9 cellular contexts compared by ENCODE assay signal in the genomic region with DNA sequence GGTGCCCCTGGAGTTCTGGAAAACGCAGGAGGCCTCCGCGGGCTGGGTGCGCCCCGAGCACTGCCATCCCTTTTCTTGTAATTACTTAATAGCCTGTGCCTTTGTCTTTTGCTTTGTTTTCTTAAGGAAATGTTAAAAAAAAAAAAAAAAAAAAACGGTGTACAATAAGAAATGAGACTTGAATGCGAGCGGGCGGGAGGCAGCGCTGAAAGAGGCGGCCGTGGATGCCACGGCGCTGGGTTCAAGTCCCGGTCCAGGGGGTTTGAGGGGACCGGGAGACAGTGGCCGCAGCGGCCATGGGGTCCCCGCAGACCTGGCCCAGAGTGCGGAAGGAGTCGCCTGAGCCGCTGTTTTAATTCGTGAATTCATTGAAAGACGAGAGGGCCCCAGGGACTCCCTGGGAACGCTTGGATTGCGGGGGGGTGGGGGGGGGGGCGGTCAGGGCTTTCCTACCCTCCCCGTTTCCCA.
DNase-seq lines count a peak whose midpoint lies in the region; ATAC-seq, FAIRE-seq and TF ChIP-seq lines count a peak whose summit lies in the region.
"Had no signal": no experiment of that assay in that cellular context is flagged by ENCODE, and none has a peak within 500 bp of the region (broad histone marks: within the 10 kb centered on the region; RNA-seq: fewer than 3 reads in every experiment).

No MANE protein-coding gene starts in this region.

- peak; percentile 14 for DNase-seq in NCI-H146 (lab: John Stamatoyannopoulos, UW)
- no peak for DNase-seq in NCI-H146 treated with DMSO at 0.1 percent for 48 hours (lab: John Stamatoyannopoulos, UW; ENCODE audit: unreplicated experiment)
- DNase-seq in endothelial cell of umbilical vein (ENCODE audit: low read depth, low spot score), result no peak
- no peak for DNase-seq in naive B cell
- DNase-seq in type B pancreatic cell (ENCODE audit: extremely low spot score, unreplicated experiment), result no peak
- DNase-seq in NCI-H2171 treated with DMSO at 0.1 percent for 48 hours (lab: John Stamatoyannopoulos, UW), result no peak
- no peak for DNase-seq in hippocampal formation (lab: John Stamatoyannopoulos, UW)

- H3K9me3 ChIP-seq in endothelial cell of umbilical vein (replicated peaks; ENCODE audit: control insufficient read depth, insufficient read depth, low read length), result no peaks in the 10 kb centered on the region
- H3K9me3 ChIP-seq: SJSA1 had no signal

- peaks cover 27% of the 10 kb centered on the region for H3K4me1 ChIP-seq in endothelial cell of umbilical vein (ENCODE audit: control insufficient read depth, extremely low read depth, insufficient read depth, low read length)

- intact Hi-C loops in endothelial cell of umbilical vein (cut with micrococcal nuclease), result loop anchor here (1.0 to 10.0 kb wide), 8 partner anchors 270 to 1930 kb away; no protein-coding TSS in a partner anchor

- H3K4me2 ChIP-seq in endothelial cell of umbilical vein (ENCODE audit: insufficient read depth, low read length), result peak overlapping the region; percentile 59

- H3K4me3 ChIP-seq in endothelial cell of umbilical vein (replicated peaks in 1 of 3; ENCODE audit: insufficient read depth in 1 of 3, low read depth in 1 of 3, low read length in 3 of 3), result peak overlapping the region in 2 of 3 experiments; percentile 24 to 51

- peak overlapping the region in 2 of 6 donors; percentile 10 to 29 for H3K27ac Mint-ChIP-seq in naive B cell
- H3K27ac Mint-ChIP-seq in type B pancreatic cell, result peak overlapping the region; percentile 28

- H3K9ac ChIP-seq in endothelial cell of umbilical vein (replicated peaks; ENCODE audit: extremely low read depth, insufficient read depth, low read length), result peak overlapping the region; percentile 55

- H3K9me3 Mint-ChIP-seq in naive B cell, result no peaks in the 10 kb centered on the region
- H3K9me3 Mint-ChIP-seq in type B pancreatic cell, result no peaks in the 10 kb centered on the region

- no peaks in the 10 kb centered on the region for H3K79me2 ChIP-seq in endothelial cell of umbilical vein (ENCODE audit: control insufficient read depth, insufficient read depth, low read length)

- H3K4me3 Mint-ChIP-seq in naive B cell (peak overlapping the region; percentile 50 to 91 (median 76)), type B pancreatic cell (peak overlapping the region; percentile 59)

- peaks cover 23 to 31% (median 25%) of the 10 kb centered on the region in 3 donors for H3K27me3 Mint-ChIP-seq in naive B cell
- H3K27me3 Mint-ChIP-seq in type B pancreatic cell, result peaks cover 7% of the 10 kb centered on the region

- H4K20me1 ChIP-seq in endothelial cell of umbilical vein (replicated peaks; ENCODE audit: control insufficient read depth, extremely low read depth, insufficient read depth, low read length), result no peaks in the 10 kb centered on the region

- H3K27ac ChIP-seq in endothelial cell of umbilical vein (ENCODE audit: insufficient read depth, low read depth, low read length), result peak overlapping the region; percentile 21

- no peak for TF ChIP-seq POLR2A in endothelial cell of umbilical vein (IDR thresholded peaks at IDR 0.05; ENCODE audit: low read depth, low read length)

- H3K9me1 ChIP-seq in endothelial cell of umbilical vein (replicated peaks; ENCODE audit: control insufficient read depth, extremely low read depth, insufficient read depth, low read length), result no peaks in the 10 kb centered on the region

- no TSS peak for BruUV-seq in endothelial cell of umbilical vein (replicated peaks; lab: Mats Ljungman, UMichigan)

- H2AFZ ChIP-seq in endothelial cell of umbilical vein (ENCODE audit: low read depth, low read length), result peak overlapping the region; percentile 46

- TF ChIP-seq CTCF in endothelial cell of umbilical vein (IDR thresholded peaks at IDR 0.05; ENCODE audit: extremely low read depth in 1 of 2, insufficient read depth in 1 of 2, low read depth in 1 of 2, low read length in 2 of 2) (no peak), type B pancreatic cell (conservative IDR thresholded peaks at IDR 0.05) (no peak)

- H3K36me3 ChIP-seq in endothelial cell of umbilical vein (ENCODE audit: control insufficient read depth in 2 of 2, extremely low read depth in 1 of 2, insufficient read depth in 2 of 2, low read length in 2 of 2), result no peaks in the 10 kb centered on the region
- H3K36me3 ChIP-seq: SJSA1 had no signal

- ATAC-seq in naive B cell (ENCODE audit: low read depth in 2 of 2), result no peak
- no peak for ATAC-seq in GM21526 (IDR thresholded peaks at IDR 0.05; ENCODE audit: low FRiP score, unreplicated experiment)

- POLR2A ChIA-PET in endothelial cell of umbilical vein (lab: Charles Lee), result interaction anchor here (0.7 kb wide), 1 partner anchor 422 kb away, joined by 3 read pairs; no protein-coding TSS in a partner anchor

- no peak for FAIRE-seq in endothelial cell of umbilical vein (lab: Jason Lieb, UNC)

- CTCF ChIA-PET in endothelial cell of umbilical vein (lab: Charles Lee), result no interaction called here

- peaks cover 7 to 17% of the 10 kb centered on the region in 2 experiments for H3K27me3 ChIP-seq in endothelial cell of umbilical vein (ENCODE audit: control insufficient read depth in 2 of 2, insufficient read depth in 2 of 2, low read length in 2 of 2)
- H3K27me3 ChIP-seq: SJSA1 had no signal

- H3K36me3 Mint-ChIP-seq in naive B cell, result no peaks in the 10 kb centered on the region
- no peaks in the 10 kb centered on the region for H3K36me3 Mint-ChIP-seq in type B pancreatic cell

- dilution Hi-C loops in endothelial cell of umbilical vein (cut with MboI; ENCODE audit: extremely low pct_ligation_motif_present, low sequenced_read_pairs), result no loop called here

- peaks cover 11 to 18% (median 16%) of the 10 kb centered on the region in 3 donors for H3K4me1 Mint-ChIP-seq in naive B cell
- peaks cover 32% of the 10 kb centered on the region for H3K4me1 Mint-ChIP-seq in type B pancreatic cell (ENCODE audit: unreplicated experiment)

TF ChIP-seq in endothelial cell of umbilical vein, 7 proteins besides CTCF, POLR2A, EP300 and RAD21:
- TF ChIP-seq JUN (IDR thresholded peaks at IDR 0.05; ENCODE audit: borderline replicate concordance, insufficient read depth, insufficient read length, low read depth) (no peak), MYC (IDR thresholded peaks at IDR 0.05; ENCODE audit: low read depth, low read length) (no peak), FOS (IDR thresholded peaks at IDR 0.05; ENCODE audit: borderline replicate concordance, insufficient read depth, low read length) (no peak), POLR2AphosphoS5 (IDR thresholded peaks at IDR 0.05; ENCODE audit: insufficient read depth, low read depth, low read length) (no peak), EZH2 (IDR thresholded peaks at IDR 0.05; ENCODE audit: borderline replicate concordance, low read depth, low read length, severe bottlenecking) (no peak), GATA2 (IDR thresholded peaks at IDR 0.05; ENCODE audit: insufficient read depth, insufficient read length, low read depth, low read length) (no peak)
- TF ChIP-seq, protein P1, sequence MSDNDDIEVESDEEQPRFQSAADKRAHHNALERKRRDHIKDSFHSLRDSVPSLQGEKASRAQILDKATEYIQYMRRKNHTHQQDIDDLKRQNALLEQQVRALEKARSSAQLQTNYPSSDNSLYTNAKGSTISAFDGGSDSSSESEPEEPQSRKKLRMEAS (IDR thresholded peaks at IDR 0.05; ENCODE audit: insufficient read depth, insufficient read length), result no peak
